Comparison of ENCODE assay signal across 13 cellular contexts in genomic region chr5:169850407-169850806, GRCh38.
DNase-seq lines count a peak whose midpoint lies in the region; ATAC-seq and TF ChIP-seq lines count a peak whose summit lies in the region.
"Had no signal": no experiment of that assay in that cellular context is flagged by ENCODE, and none has a peak within 500 bp of the region (broad histone marks: within the 10 kb centered on the region; RNA-seq: fewer than 3 reads in every experiment).

No MANE protein-coding gene starts in this region.

- no peak overlapping the region for H3K27ac Mint-ChIP-seq in neural progenitor cell
- no peak overlapping the region for H3K27ac Mint-ChIP-seq in effector memory CD8-positive, alpha-beta T cell

- no peaks in the 10 kb centered on the region for H3K9me3 ChIP-seq in neural progenitor cell (ENCODE audit: low read depth)
- peaks cover 5% of the 10 kb centered on the region; the same call in 1 of the 2 replicates for H3K9me3 ChIP-seq in SJCRH30 (replicated peaks)

- no peak overlapping the region for H3K4me3 ChIP-seq in GM06990 (replicated peaks; ENCODE audit: low read depth, low read length)
- no peak overlapping the region for H3K4me3 ChIP-seq in brain microvascular endothelial cell (ENCODE audit: low read depth, low read length)
- H3K4me3 ChIP-seq in neural progenitor cell, result no peak overlapping the region
- no peak overlapping the region for H3K4me3 ChIP-seq in SJCRH30
- H3K4me3 ChIP-seq: coronary artery had no signal

- no peak overlapping the region for H3K9ac ChIP-seq in neural progenitor cell
- H3K9ac ChIP-seq: parathyroid adenoma had no signal

- H3F3A ChIP-seq in neural progenitor cell (ENCODE audit: low read depth), result peaks cover 4% of the 10 kb centered on the region

- H3K36me3 Mint-ChIP-seq in neural progenitor cell, result no peaks in the 10 kb centered on the region
- H3K36me3 Mint-ChIP-seq in effector memory CD8-positive, alpha-beta T cell (ENCODE audit: insufficient read depth), result peaks cover 22% of the 10 kb centered on the region

- H3K4me1 Mint-ChIP-seq in neural progenitor cell, result no peaks in the 10 kb centered on the region
- H3K4me1 Mint-ChIP-seq in effector memory CD8-positive, alpha-beta T cell (ENCODE audit: low read depth in 2 of 2), result peaks cover 12 to 18% of the 10 kb centered on the region in 2 donors

- no peaks in the 10 kb centered on the region for H3K79me2 ChIP-seq in neural progenitor cell (ENCODE audit: low read depth)
- H3K79me2 ChIP-seq: parathyroid adenoma had no signal

- no peak overlapping the region for H3K4me2 ChIP-seq in neural progenitor cell

- H3K4me1 ChIP-seq in neural progenitor cell (peaks cover 6% of the 10 kb centered on the region), SJCRH30 (no peaks in the 10 kb centered on the region)
- H3K4me1 ChIP-seq: parathyroid adenoma had no signal

- in situ Hi-C loops in brain microvascular endothelial cell (cut with HindIII; ENCODE audit: low pct_ligation_motif_present, low sequenced_read_pairs), result no loop called here

- no peak overlapping the region for H3K27ac ChIP-seq in brain microvascular endothelial cell
- no peak overlapping the region for H3K27ac ChIP-seq in neural progenitor cell
- no peak overlapping the region for H3K27ac ChIP-seq in SJCRH30
- H3K27ac ChIP-seq: coronary artery, parathyroid adenoma had no signal

- H3K4me3 Mint-ChIP-seq in neural progenitor cell, result no peak overlapping the region
- no peak overlapping the region for H3K4me3 Mint-ChIP-seq in effector memory CD8-positive, alpha-beta T cell
- H3K4me3 Mint-ChIP-seq: CD8-positive, alpha-beta memory T cell had no signal

- H3K36me3 ChIP-seq in GM06990 (ENCODE audit: control insufficient read depth, insufficient read depth, low read length), result peaks cover 14% of the 10 kb centered on the region
- H3K36me3 ChIP-seq in brain microvascular endothelial cell (replicated peaks), result no peaks in the 10 kb centered on the region
- H3K36me3 ChIP-seq in neural progenitor cell, result no peaks in the 10 kb centered on the region
- H3K36me3 ChIP-seq in SJCRH30, result no peaks in the 10 kb centered on the region

- H3K27me3 ChIP-seq in GM06990 (replicated peaks; ENCODE audit: control insufficient read depth, insufficient read depth, low read length) (no peaks in the 10 kb centered on the region), brain microvascular endothelial cell (replicated peaks) (no peaks in the 10 kb centered on the region), neural progenitor cell (no peaks in the 10 kb centered on the region), SJCRH30 (0 out of 2 replicates have a peak, but pooled peaks cover 3% of the 10 kb centered on the region)

- no peaks in the 10 kb centered on the region for H3K27me3 Mint-ChIP-seq in neural progenitor cell (ENCODE audit: insufficient read depth, low read depth)
- H3K27me3 Mint-ChIP-seq in effector memory CD8-positive, alpha-beta T cell, result no peaks in the 10 kb centered on the region
- H3K27me3 Mint-ChIP-seq: CD8-positive, alpha-beta memory T cell had no signal

- no peak for ATAC-seq in GM18909 (IDR thresholded peaks at IDR 0.05; ENCODE audit: poor library complexity, unreplicated experiment)
- ATAC-seq in effector memory CD8-positive, alpha-beta T cell (replicated peaks), result no peak

- H2AFZ ChIP-seq in neural progenitor cell (replicated peaks), result no peak overlapping the region
- H2AFZ ChIP-seq: parathyroid adenoma had no signal

- H4K20me1 ChIP-seq in neural progenitor cell (ENCODE audit: low read depth), result no peaks in the 10 kb centered on the region

- TF ChIP-seq CTCF in GM06990 (IDR thresholded peaks at IDR 0.05; ENCODE audit: insufficient read depth, low read length, poor library complexity, severe bottlenecking) (peak; percentile 9), brain microvascular endothelial cell (IDR thresholded peaks at IDR 0.05; ENCODE audit: low read depth, low read length, missing control alignments) (peak; percentile 38), neural progenitor cell (IDR thresholded peaks at IDR 0.05) (peak; percentile 37)

- DNase-seq in GM06990 (ENCODE audit: extremely low read depth, insufficient read length) (no peak), HT1080 (ENCODE audit: low read depth) (peak; percentile 13), brain microvascular endothelial cell (no peak), neural progenitor cell (ENCODE audit: low spot score) (no peak), SJCRH30 (no peak)
- no peak for DNase-seq in effector memory CD8-positive, alpha-beta T cell
- DNase-seq: activated effector memory CD4-positive, alpha-beta T cell treated with Interleukin-2 at 50 U/mL for 16 hours; amygdala; CD8-positive, alpha-beta memory T cell; MV-4-11 had no signal

- H3K9me3 Mint-ChIP-seq in neural progenitor cell, result peaks cover 23% of the 10 kb centered on the region
- H3K9me3 Mint-ChIP-seq in effector memory CD8-positive, alpha-beta T cell, result peaks cover 0 to 8% of the 10 kb centered on the region in 2 donors
